In the genomic region with DNA sequence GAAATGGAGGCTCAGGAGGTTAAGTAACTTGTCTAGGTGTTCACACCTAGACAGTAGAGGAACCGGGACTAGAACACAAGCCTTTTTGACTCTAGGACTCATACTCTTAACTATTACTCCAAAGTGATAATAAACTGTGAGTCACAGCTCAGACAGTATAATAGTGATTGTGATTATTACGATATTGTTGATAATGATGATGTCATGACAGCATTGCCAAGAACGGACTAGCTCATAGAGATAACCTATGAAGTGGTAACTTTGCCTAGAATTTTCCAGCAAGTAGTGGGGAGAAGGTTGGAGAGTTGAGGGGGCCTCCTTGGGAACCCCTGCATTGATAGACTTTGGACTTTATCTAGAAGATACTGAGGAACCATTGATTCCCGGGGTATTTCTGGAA, we compare ENCODE assay signal across 13 cellular contexts.
"Had no signal": no experiment of that assay in that cellular context is flagged by ENCODE, and none has a peak within 500 bp of the region (broad histone marks: within the 10 kb centered on the region; RNA-seq: fewer than 3 reads in every experiment).

No MANE protein-coding gene starts in this region.

- H3K9me3 Mint-ChIP-seq: WTC11 had no signal

- ATAC-seq: activated T-cell treated with anti-CD3 and anti-CD28 coated beads, Interleukin-2, amount 50 U/mL, for 72 hours; body of pancreas; natural killer cell; SK-N-SH treated with all-trans-retinoic acid at 6 μM for 48 hours; stimulated activated naive B cell treated with anti-CD40 and anti-IgM and Interleukin-4, amounts not matched to agents 10 μg/mL and 1 μg/mL and 100 μg/mL, for 72 hours; WTC11 had no signal

- H3K27ac Mint-ChIP-seq: activated T-cell treated with anti-CD3 and anti-CD28 coated beads, Interleukin-2, amount 50 U/mL, for 72 hours; dendritic cell treated with granulocyte-macrophage colony-stimulating factor and Interleukin-4, amounts not matched to agents 40 ng/mL and 50 ng/mL, for 4 days; T-helper 1 cell treated with Interleukin-12 subunit alpha and Interleukin-12 subunit beta and Interleukin-4 antibody, amounts not matched to agents 30 μg/mL and 1 μg/mL, for 36 hours; WTC11 had no signal

- H3K9me3 ChIP-seq: body of pancreas had no signal

- H3K36me3 Mint-ChIP-seq: WTC11 had no signal

- DNase-seq: activated T-cell treated with anti-CD3 and anti-CD28 coated beads, Interleukin-2, amount 50 U/mL, for 72 hours; amniotic stem cell; body of pancreas; hypothalamus; natural killer cell; posterior cingulate gyrus; stimulated activated naive B cell treated with anti-CD40 and anti-IgM and Interleukin-4, amounts not matched to agents 10 μg/mL and 1 μg/mL and 100 μg/mL, for 72 hours; trophoblast cell had no signal

- H3K4me3 Mint-ChIP-seq: dendritic cell treated with granulocyte-macrophage colony-stimulating factor and Interleukin-4, amounts not matched to agents 40 ng/mL and 50 ng/mL, for 4 days; natural killer cell; stimulated activated naive B cell treated with anti-CD40 and anti-IgM and Interleukin-4, amounts not matched to agents 10 μg/mL and 1 μg/mL and 100 μg/mL, for 72 hours; T-helper 1 cell treated with Interleukin-12 subunit alpha and Interleukin-12 subunit beta and Interleukin-4 antibody, amounts not matched to agents 30 μg/mL and 1 μg/mL, for 36 hours; WTC11 had no signal

- H3K27me3 Mint-ChIP-seq: dendritic cell treated with granulocyte-macrophage colony-stimulating factor and Interleukin-4, amounts not matched to agents 40 ng/mL and 50 ng/mL, for 4 days; stimulated activated naive B cell treated with anti-CD40 and anti-IgM and Interleukin-4, amounts not matched to agents 10 μg/mL and 1 μg/mL and 100 μg/mL, for 72 hours had no signal

- H3K4me3 ChIP-seq: body of pancreas, lung had no signal
